Comparison of ENCODE assay signal across 11 cellular contexts in the genomic region with DNA sequence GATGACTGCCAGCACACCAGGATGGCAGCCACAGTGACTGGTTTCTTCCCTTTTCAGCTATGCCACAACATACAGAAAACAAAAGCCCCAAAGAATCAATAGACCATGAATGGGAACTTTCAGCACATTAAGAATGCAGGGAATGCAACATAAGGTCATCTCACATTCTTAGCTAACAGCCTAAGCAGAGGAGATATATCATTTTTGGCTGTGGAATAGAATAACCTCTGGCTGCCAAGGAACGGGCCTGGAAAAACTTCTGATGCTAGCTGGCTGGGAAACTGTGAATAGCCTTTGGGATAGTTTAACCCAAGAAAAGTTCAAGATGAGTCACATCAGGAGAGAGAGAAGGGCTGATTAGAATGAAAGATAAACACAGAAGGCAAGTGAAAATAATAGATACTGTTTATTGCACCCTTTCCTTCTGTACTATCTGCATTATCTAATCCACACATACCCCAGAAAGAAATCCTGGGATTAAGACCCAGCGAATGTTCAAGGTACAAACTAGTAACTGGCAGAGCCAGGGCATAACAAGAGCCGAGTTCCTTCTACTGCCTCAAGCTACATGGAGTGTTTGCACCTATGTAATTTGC.
DNase-seq lines count a peak whose midpoint lies in the region; ATAC-seq and TF ChIP-seq lines count a peak whose summit lies in the region.
"Had no signal": no experiment of that assay in that cellular context is flagged by ENCODE, and none has a peak within 500 bp of the region (broad histone marks: within the 10 kb centered on the region; RNA-seq: fewer than 3 reads in every experiment).

No MANE protein-coding gene starts in this region.

- ATAC-seq in HG03520 (IDR thresholded peaks at IDR 0.05; ENCODE audit: unreplicated experiment) (no peak), psoas muscle (no peak)

- intact Hi-C loops in psoas muscle (cut with DNase I) = no loop called here

- H3K27me3 ChIP-seq in MG63 (no peaks in the 10 kb centered on the region), ectodermal cell (ENCODE audit: control insufficient read depth, insufficient read depth, low read length, poor library complexity, severe bottlenecking) (no peaks in the 10 kb centered on the region), muscle layer of duodenum (ENCODE audit: low read depth, low read length) (no peaks in the 10 kb centered on the region), psoas muscle (ENCODE audit: insufficient read depth in 3 of 3, low read length in 2 of 3) (no peaks in the 10 kb centered on the region)

- no peak overlapping the region for H3K4me3 ChIP-seq in AG10803 (ENCODE audit: low read length)
- H3K4me3 ChIP-seq in MG63 = no peak overlapping the region
- no peak overlapping the region for H3K4me3 ChIP-seq in ectodermal cell (ENCODE audit: insufficient read depth, low read depth, low read length)
- no peak overlapping the region for H3K4me3 ChIP-seq in muscle layer of duodenum (ENCODE audit: low read depth in 1 of 2, low read length in 2 of 2)
- no peak overlapping the region for H3K4me3 ChIP-seq in psoas muscle

- DNase-seq in AG10803 (ENCODE audit: low read depth) = peak; percentile 99
- DNase-seq in MG63 = peak; percentile 80
- DNase-seq in NCI-H1694 treated with DMSO at 0.1 percent for 48 hours (lab: John Stamatoyannopoulos, UW) = no peak
- DNase-seq in psoas muscle = no peak
- DNase-seq in HuH-7.5 (ENCODE audit: low spot score) = no peak
- DNase-seq: DND-41, H9, NCI-H2171 had no signal

- H3K4me1 ChIP-seq in ectodermal cell (ENCODE audit: control insufficient read depth, insufficient read depth, low read length) (peaks cover 12% of the 10 kb centered on the region), muscle layer of duodenum (ENCODE audit: control insufficient read depth in 1 of 2, insufficient read depth in 2 of 2, low read length in 2 of 2) (peaks cover 0 to 5% of the 10 kb centered on the region in 2 donors), psoas muscle (no peaks in the 10 kb centered on the region)

- TF ChIP-seq CTCF in AG10803 (conservative IDR thresholded peaks at IDR 0.05; ENCODE audit: low read length) = no peak
- TF ChIP-seq CTCF in psoas muscle (IDR thresholded peaks at IDR 0.05) = no peak

- H3K9me3 ChIP-seq in MG63 = no peaks in the 10 kb centered on the region
- H3K9me3 ChIP-seq in ectodermal cell (ENCODE audit: control insufficient read depth, low read length) = no peaks in the 10 kb centered on the region
- no peaks in the 10 kb centered on the region for H3K9me3 ChIP-seq in muscle layer of duodenum (ENCODE audit: control insufficient read depth in 1 of 2, low read length in 2 of 2)
- H3K9me3 ChIP-seq in psoas muscle = no peaks in the 10 kb centered on the region

- peak overlapping the region; percentile 80 for H3K27ac ChIP-seq in ectodermal cell (ENCODE audit: insufficient read depth, low read depth, low read length, poor library complexity, severe bottlenecking)
- H3K27ac ChIP-seq in muscle layer of duodenum (ENCODE audit: low read length) = peak overlapping the region; percentile 17
- no peak overlapping the region for H3K27ac ChIP-seq in psoas muscle

- WGBS in ectodermal cell, 2 experiments = 73 to 82% methylated on average over 3 of the region's 3 CpGs
- 17 to 32% (median 24%) methylated on average over 3 of the region's 3 CpGs for WGBS in psoas muscle, 3 donors

- H3K36me3 ChIP-seq in MG63 = peaks cover 20% of the 10 kb centered on the region
- no peaks in the 10 kb centered on the region for H3K36me3 ChIP-seq in ectodermal cell (ENCODE audit: control insufficient read depth, insufficient read depth, low read length)
- H3K36me3 ChIP-seq in muscle layer of duodenum (ENCODE audit: control insufficient read depth in 1 of 2, insufficient read depth in 2 of 2, low read length in 2 of 2) = no peaks in the 10 kb centered on the region
- no peaks in the 10 kb centered on the region for H3K36me3 ChIP-seq in psoas muscle (ENCODE audit: insufficient read depth in 1 of 2, low read depth in 1 of 2)

Comparison
In these comparisons a context has a peak if more than half of its experiments do, and no peak if none do; other contexts are left out.
1. DNase-seq: peak in AG10803 (single experiment) and MG63 (single experiment); none in NCI-H1694 treated with DMSO at 0.1 percent for 48 hours (single experiment), psoas muscle (0 of 2) and HuH-7.5 (single experiment).